In the genomic region with DNA sequence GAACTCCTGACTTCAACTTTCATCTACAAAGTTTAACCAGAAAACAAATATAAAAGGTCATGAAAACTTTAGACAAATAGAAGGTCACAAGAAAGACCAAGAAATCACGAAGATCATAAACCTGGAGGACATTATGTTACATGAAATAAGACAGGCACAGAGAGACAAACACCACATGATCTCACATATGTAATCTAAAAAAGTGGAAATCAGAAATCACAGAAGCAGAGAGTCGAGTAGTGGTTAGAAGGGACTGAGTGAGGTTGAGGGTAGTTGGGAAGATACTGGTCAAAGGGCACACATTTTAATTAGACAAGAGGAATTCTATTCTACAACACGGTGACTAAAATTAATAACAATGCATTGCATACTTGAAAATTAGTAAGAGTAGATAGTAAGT, we compare ENCODE assay signal across 9 cellular contexts. TPM values are rescaled to one million over a fixed set of nuclear protein-coding genes. Genes with fewer than 3 reads are reported as not detected.
DNase-seq lines count a peak whose midpoint lies in the region; ATAC-seq and TF ChIP-seq lines count a peak whose summit lies in the region.
"Had no signal": no experiment of that assay in that cellular context is flagged by ENCODE, and none has a peak within 500 bp of the region (broad histone marks: within the 10 kb centered on the region; RNA-seq: fewer than 3 reads in every experiment).

No MANE protein-coding gene starts in this region.

- peaks cover 0 to 16% (median 6%) of the 10 kb centered on the region in 10 experiments; a peak in 10 of 20 replicates for H3K4me1 ChIP-seq in BLaER1 treated with 17β-estradiol and CSF1 and Interleukin-3, amounts not matched to agents 10 nM and 100 nM

- ATAC-seq in activated naive CD4-positive, alpha-beta T cell treated with anti-CD3 and anti-CD28 coated beads, Interleukin-2, amount 50 U/mL, for 72 hours, result no peak
- no peak for ATAC-seq in GM18519 (IDR thresholded peaks at IDR 0.05; ENCODE audit: low FRiP score, unreplicated experiment)
- no peak for ATAC-seq in GM21717 (IDR thresholded peaks at IDR 0.05; ENCODE audit: unreplicated experiment)
- ATAC-seq in HG03520 (IDR thresholded peaks at IDR 0.05; ENCODE audit: unreplicated experiment), result no peak

- DNase-seq in HFF-Myc (ENCODE audit: extremely low read depth, low read depth), result no peak
- no peak for DNase-seq in activated naive CD4-positive, alpha-beta T cell treated with anti-CD3 and anti-CD28 coated beads, Interleukin-2, amount 50 U/mL, for 72 hours (ENCODE audit: low spot score in 2 of 2)
- peak; percentile 13 for DNase-seq in medulla oblongata (ENCODE audit: extremely low spot score)
- DNase-seq in stimulated activated CD8-positive, alpha-beta memory T cell treated with anti-CD3 and anti-CD28 coated beads, Interleukin-4, amount 100 ng/mL, for 48 hours, result no peak
- DNase-seq: NCI-H1417 treated with DMSO at 0.1 percent for 48 hours had no signal

- no peak for TF ChIP-seq CTCF in HFF-Myc (IDR thresholded peaks at IDR 0.05; ENCODE audit: low read depth, low read length, missing control alignments)

- peaks cover 0 to 20% (median 5%) of the 10 kb centered on the region in 11 experiments; a peak in 8 of 22 replicates for H3K36me3 ChIP-seq in BLaER1 treated with 17β-estradiol and CSF1 and Interleukin-3, amounts not matched to agents 10 nM and 100 nM

- H3K9me3 ChIP-seq in BLaER1 treated with 17β-estradiol and CSF1 and Interleukin-3, amounts not matched to agents 10 nM and 100 nM (replicated peaks in 1 of 11), result peaks cover 0 to 25% (median 14%) of the 10 kb centered on the region in 11 experiments; a peak in 18 of 22 replicates

- peak overlapping the region; percentile 1 to 93 for H3K27ac Mint-ChIP-seq in activated naive CD4-positive, alpha-beta T cell treated with anti-CD3 and anti-CD28 coated beads, Interleukin-2, amount 50 U/mL, for 72 hours

- H3K36me3 Mint-ChIP-seq in activated naive CD4-positive, alpha-beta T cell treated with anti-CD3 and anti-CD28 coated beads, Interleukin-2, amount 50 U/mL, for 72 hours, result peaks cover 16 to 21% of the 10 kb centered on the region in 2 donors

- no peaks in the 10 kb centered on the region for H3K9me3 Mint-ChIP-seq in activated naive CD4-positive, alpha-beta T cell treated with anti-CD3 and anti-CD28 coated beads, Interleukin-2, amount 50 U/mL, for 72 hours

- no peak overlapping the region for H3K27ac ChIP-seq in BLaER1 treated with 17β-estradiol and CSF1 and Interleukin-3, amounts not matched to agents 10 nM and 100 nM

- H3K27me3 ChIP-seq in BLaER1 treated with 17β-estradiol and CSF1 and Interleukin-3, amounts not matched to agents 10 nM and 100 nM, result no peaks in the 10 kb centered on the region

- peak overlapping the region in 7 of 10 experiments; percentile 54 to 71 (median 64); a peak in 8 of 20 replicates for H3K4me3 ChIP-seq in BLaER1 treated with 17β-estradiol and CSF1 and Interleukin-3, amounts not matched to agents 10 nM and 100 nM
- H3K4me3 ChIP-seq in HFF-Myc (replicated peaks; ENCODE audit: low read depth, low read length), result peak overlapping the region; percentile 59

- no peaks in the 10 kb centered on the region for H4K20me1 ChIP-seq in BLaER1 treated with 17β-estradiol and CSF1 and Interleukin-3, amounts not matched to agents 10 nM and 100 nM

- H3K9ac ChIP-seq in BLaER1 treated with 17β-estradiol and CSF1 and Interleukin-3, amounts not matched to agents 10 nM and 100 nM, result peak overlapping the region in 2 of 11 experiments; percentile 1 to 9; a peak in 3 of 22 replicates

- H3K4me2 ChIP-seq in BLaER1 treated with 17β-estradiol and CSF1 and Interleukin-3, amounts not matched to agents 10 nM and 100 nM, result peak overlapping the region; percentile 6 to 73 (median 65); a peak in 20 of 22 replicates

RNA-seq across cellular contexts. Expression of gene GCFC2, which starts 1.4 kb away (rescaled TPM):
- 10 to 100 TPM; 24.8 to 27.3 TPM for total RNA-seq in activated naive CD4-positive, alpha-beta T cell treated with anti-CD3 and anti-CD28 coated beads, Interleukin-2, amount 50 U/mL, for 72 hours
